ENCODE assay signal across 19 cellular contexts in genomic region chr5:159301929-159302860, GRCh38. TPM values are rescaled to one million over a fixed set of nuclear protein-coding genes. Genes with fewer than 3 reads are reported as not detected.
DNase-seq lines count a peak whose midpoint lies in the region; ATAC-seq and TF ChIP-seq lines count a peak whose summit lies in the region.
"Not testable (repeated sequence)": the region's sequence is repeated elsewhere in the genome, so short reads cannot be mapped to it uniquely, and the experiment has no call there.
"Had no signal": no experiment of that assay in that cellular context is flagged by ENCODE, and none has a peak within 500 bp of the region (broad histone marks: within the 10 kb centered on the region; RNA-seq: fewer than 3 reads in every experiment).

No MANE protein-coding gene starts in this region.

- peak overlapping the region; percentile 26 for H3K27ac Mint-ChIP-seq in Calu3 (ENCODE audit: unreplicated experiment)
- peak overlapping the region; percentile 87 for H3K27ac Mint-ChIP-seq in activated B cell treated with CpG ODN at 0.5 μM for 24 hours
- H3K27ac Mint-ChIP-seq in naive B cell, result peak overlapping the region in 4 of 6 donors; percentile 43 to 95 (median 66)

- not testable (repeated sequence) for H3K4me3 Mint-ChIP-seq in Calu3 (ENCODE audit: low read depth, unreplicated experiment); activated B cell treated with CpG ODN at 0.5 μM for 24 hours
- peak overlapping the region in 2 of 8 donors; percentile 49 to 74 for H3K4me3 Mint-ChIP-seq in naive B cell

- BruUV-seq in Calu3 (replicated peaks; lab: Mats Ljungman, UMichigan), result not testable (repeated sequence)

- peaks cover 25% of the 10 kb centered on the region for H3K27me3 Mint-ChIP-seq in Calu3 (ENCODE audit: unreplicated experiment)
- not testable (repeated sequence) for H3K27me3 Mint-ChIP-seq in activated B cell treated with CpG ODN at 0.5 μM for 24 hours, naive B cell

- H3K9me3 Mint-ChIP-seq in Calu3 (ENCODE audit: low read depth, unreplicated experiment) (peaks cover 16% of the 10 kb centered on the region), activated B cell treated with CpG ODN at 0.5 μM for 24 hours (peaks cover 42% of the 10 kb centered on the region), naive B cell (peaks cover 21 to 67% (median 52%) of the 10 kb centered on the region in 7 donors)

- TF ChIP-seq CTCF in Calu3 (IDR thresholded peaks at IDR 0.05; ENCODE audit: unreplicated experiment); activated B cell treated with CpG ODN at 0.5 μM for 24 hours (IDR thresholded peaks at IDR 0.05): not testable (repeated sequence)

- ATAC-seq in activated B cell treated with CpG ODN at 0.5 μM for 24 hours (ENCODE audit: low read depth) (peak; percentile 37), esophagus mucosa (peak; percentile 43), naive B cell (ENCODE audit: low read depth in 2 of 2) (peak in 1 of 2 donors; percentile 16)

- CTCF ChIA-PET in Calu3 (lab: Charles Lee); activated B cell treated with CpG ODN at 0.5 μM for 24 hours (lab: Charles Lee): not testable (repeated sequence)

- POLR2A ChIA-PET in activated B cell treated with CpG ODN at 0.5 μM for 24 hours (lab: Charles Lee), result not testable (repeated sequence)

- H3K4me1 Mint-ChIP-seq in Calu3 (ENCODE audit: low read depth, unreplicated experiment), result not testable (repeated sequence)
- H3K4me1 Mint-ChIP-seq in activated B cell treated with CpG ODN at 0.5 μM for 24 hours, result peaks cover 18% of the 10 kb centered on the region
- peaks cover 6 to 18% (median 14%) of the 10 kb centered on the region in 3 donors for H3K4me1 Mint-ChIP-seq in naive B cell

- intact Hi-C loops in Calu3 (cut with micrococcal nuclease; ENCODE audit: unreplicated experiment), result not testable (repeated sequence)
- intact Hi-C loops in activated B cell treated with CpG ODN at 0.5 μM for 24 hours (cut with micrococcal nuclease), result loop anchor here (2.0 kb wide), 1 partner anchor 31 kb away; no protein-coding TSS in a partner anchor

- H3K36me3 Mint-ChIP-seq in Calu3 (ENCODE audit: insufficient read depth, unreplicated experiment), result not testable (repeated sequence)
- H3K36me3 Mint-ChIP-seq in activated B cell treated with CpG ODN at 0.5 μM for 24 hours (ENCODE audit: low read depth) (peaks cover 26% of the 10 kb centered on the region), naive B cell (peaks cover 21 to 51% of the 10 kb centered on the region in 2 donors)

- peak; percentile 28 for DNase-seq in Calu3
- peak; percentile 60 for DNase-seq in HT1080 (ENCODE audit: low read depth)
- DNase-seq in NAMALWA (ENCODE audit: low spot score), result peak; percentile 37
- DNase-seq in RPMI8226, result peak; percentile 47
- not testable (repeated sequence) for DNase-seq in activated B cell treated with CpG ODN at 0.5 μM for 24 hours, naive B cell

RNA-seq across cellular contexts. Expression of gene IL12B, which starts 28.1 kb away (rescaled TPM):
- not detected in 2 replicates for total RNA-seq in Calu3 (2022)
- total RNA-seq in HT1080 (2014; rRNA removed; shearing (Covaris generic)), result not detected in 2 replicates
- not detected in 2 replicates for polyA plus RNA-seq in HT1080 (2015; cell fraction: cytosol; rRNA removed)
- polyA plus RNA-seq in HT1080 (2015; cell fraction: nucleus; rRNA removed), result 0.07 TPM in 1 of 2 replicates, not detected in the other
- 0.73 and 0.81 TPM in 2 replicates for total RNA-seq in activated B cell treated with CpG ODN at 0.5 μM for 24 hours
- total RNA-seq in esophagus mucosa, result 0.08 TPM
- polyA plus RNA-seq in naive B cell (ENCODE audit: low read depth in 6 of 6), result not detected
- total RNA-seq: activated CD4-positive, alpha-beta memory T cell treated with anti-CD3 and anti-CD28 coated beads for 36 hours; activated T-cell treated with anti-CD3 and anti-CD28 coated beads, Interleukin-2, amount 50 U/mL, for 72 hours; heart left ventricle; IMR-90; kidney epithelial cell; lower leg skin; naive thymus-derived CD8-positive, alpha-beta T cell; progenitor cell of endocrine pancreas; right lobe of liver; RPMI7951; SK-MEL-5 had no signal
- polyA plus RNA-seq: esophagus; heart left ventricle; naive thymus-derived CD8-positive, alpha-beta T cell had no signal

RNA-seq across cellular contexts. Expression of gene UBLCP1, which starts 39.1 kb away (rescaled TPM):
- total RNA-seq in Calu3 (2022) (35.8 and 39.5 TPM in 2 replicates), activated B cell treated with CpG ODN at 0.5 μM for 24 hours (40.3 and 44.8 TPM in 2 replicates), esophagus mucosa (24.0 TPM)
- 30.1 and 35.8 TPM in 2 replicates for total RNA-seq in HT1080 (2014; rRNA removed; shearing (Covaris generic))
- 41.7 and 52.5 TPM in 2 replicates for polyA plus RNA-seq in HT1080 (2015; cell fraction: cytosol; rRNA removed)
- 48.3 and 52.0 TPM in 2 replicates for polyA plus RNA-seq in HT1080 (2015; cell fraction: nucleus; rRNA removed)
- polyA plus RNA-seq in naive B cell (ENCODE audit: low read depth in 6 of 6), result 10 to 100 TPM; 48.4 to 69.5 (median 61.2) TPM

Comparison
In these comparisons a context has a peak if more than half of its experiments do, and no peak if none do; other contexts are left out.
1. H3K27ac Mint-ChIP-seq: peak in every context shown above with its lines; median percentile 87 in activated B cell treated with CpG ODN at 0.5 μM for 24 hours; 66 in naive B cell; 26 in Calu3.